ENCODE assay signal across 13 cellular contexts in genomic region chr3:43953814-43954241, GRCh38.
DNase-seq lines count a peak whose midpoint lies in the region; ATAC-seq and TF ChIP-seq lines count a peak whose summit lies in the region.
"Had no signal": no experiment of that assay in that cellular context is flagged by ENCODE, and none has a peak within 500 bp of the region (broad histone marks: within the 10 kb centered on the region; RNA-seq: fewer than 3 reads in every experiment).

No MANE protein-coding gene starts in this region.

- WGBS in IMR-90 (ENCODE audit: extremely low coverage in 2 of 2, insufficient read length in 1 of 2), 2 experiments: 46% methylated on average over 3 of the region's 4 CpGs; no CpG with 5 or more reads in 1 of the 2 experiments
- WGBS in mesodermal cell (ENCODE audit: insufficient coverage in 2 of 2), 2 experiments: 77 to 92% methylated on average over 2 to 4 of the region's 4 CpGs
- WGBS in ovary, 3 donors: 40 to 51% (median 44%) methylated on average over 4 of the region's 4 CpGs

- in situ Hi-C loops in IMR-90 (cut with MboI; ENCODE audit: low sequenced_read_pairs): no loop called here
- in situ Hi-C loops in astrocyte of the cerebellum (cut with HindIII; ENCODE audit: low sequenced_read_pairs): no loop called here

- no peak overlapping the region for H3K23ac ChIP-seq in IMR-90 (ENCODE audit: low read depth, low read length)

- no peak overlapping the region for H2AK9ac ChIP-seq in IMR-90 (replicated peaks; ENCODE audit: low read depth, low read length, poor library complexity)

- POLR2A ChIA-PET in IMR-90 (lab: Charles Lee; ENCODE audit: unreplicated experiment): no interaction called here

- peak; percentile 49 for DNase-seq in BE2C
- peak; percentile 24 for DNase-seq in IMR-90
- peak; percentile 20 for DNase-seq in astrocyte of the cerebellum (ENCODE audit: low read depth)
- DNase-seq in ovary: no peak
- DNase-seq in activated CD8-positive, alpha-beta memory T cell treated with anti-CD3 and anti-CD28 coated beads, Interleukin-2, amount 50 U/mL, for 4 hours: no peak
- no peak for DNase-seq in sciatic nerve (ENCODE audit: low spot score)
- no peak for DNase-seq in hypothalamus (lab: John Stamatoyannopoulos, UW)
- DNase-seq: activated gamma-delta T cell; CD8-positive, alpha-beta memory T cell; KG1; substantia nigra had no signal

- TF ChIP-seq POLR2A in IMR-90 (IDR thresholded peaks at IDR 0.05; ENCODE audit: low read depth, low read length) (no peak), ovary (IDR thresholded peaks at IDR 0.05) (no peak)

- no peak overlapping the region for H4K91ac ChIP-seq in IMR-90 (ENCODE audit: insufficient read depth, low read depth, low read length)

- no peak overlapping the region for H2AK5ac ChIP-seq in IMR-90 (ENCODE audit: low read depth, low read length)

- H3K4me2 ChIP-seq in IMR-90 (ENCODE audit: low read depth, low read length): no peak overlapping the region

- H3K27ac ChIP-seq in IMR-90 (ENCODE audit: insufficient read depth, low read length) (no peak overlapping the region), mesodermal cell (ENCODE audit: low read depth, low read length, severe bottlenecking) (peak overlapping the region; percentile 30), ovary (no peak overlapping the region)

- no peak overlapping the region for H4K8ac ChIP-seq in IMR-90 (ENCODE audit: low read depth in 2 of 2, low read length in 2 of 2)

- H3K36me3 ChIP-seq in BE2C (no peaks in the 10 kb centered on the region), IMR-90 (ENCODE audit: control insufficient read depth, insufficient read depth, low read length) (no peaks in the 10 kb centered on the region), mesodermal cell (ENCODE audit: control insufficient read depth, insufficient read depth, low read length) (no peaks in the 10 kb centered on the region), ovary (no peaks in the 10 kb centered on the region)

- H3K9me1 ChIP-seq in IMR-90 (ENCODE audit: insufficient read depth, low read length): no peaks in the 10 kb centered on the region; the same call in 1 of the 2 replicates

- no peak for TF ChIP-seq EP300 in ovary (IDR thresholded peaks at IDR 0.05)

- H3K4me1 ChIP-seq in BE2C (no peaks in the 10 kb centered on the region), IMR-90 (ENCODE audit: control insufficient read depth, insufficient read depth, low read length) (no peaks in the 10 kb centered on the region), mesodermal cell (ENCODE audit: control insufficient read depth, insufficient read depth, low read length, poor library complexity, severe bottlenecking) (no peaks in the 10 kb centered on the region), ovary (ENCODE audit: insufficient read depth) (no peaks in the 10 kb centered on the region)

- H3K4me3 ChIP-seq in BE2C (ENCODE audit: low read depth, low read length) (no peak overlapping the region), IMR-90 (ENCODE audit: insufficient read depth, low read depth, low read length) (no peak overlapping the region), astrocyte of the cerebellum (ENCODE audit: low read depth, low read length) (no peak overlapping the region), mesodermal cell (ENCODE audit: extremely low read depth, insufficient read depth, low read length, poor library complexity, severe bottlenecking) (no peak overlapping the region), ovary (no peak overlapping the region)

- ATAC-seq in IMR-90 (ENCODE audit: low read depth): no peak
- ATAC-seq in sciatic nerve: no peak
- ATAC-seq: WTC11 had no signal

- no peaks in the 10 kb centered on the region for H3K9me3 ChIP-seq in BE2C
- H3K9me3 ChIP-seq in IMR-90 (ENCODE audit: control insufficient read depth, insufficient read depth, low read length): no peaks in the 10 kb centered on the region
- no peaks in the 10 kb centered on the region for H3K9me3 ChIP-seq in mesodermal cell (ENCODE audit: control insufficient read depth, low read length)
- no peaks in the 10 kb centered on the region for H3K9me3 ChIP-seq in ovary

- TF ChIP-seq RAD21 in IMR-90 (IDR thresholded peaks at IDR 0.05; ENCODE audit: low read length): no peak

- TF ChIP-seq CTCF in BE2C (IDR thresholded peaks at IDR 0.05; ENCODE audit: low read depth, low read length): no peak
- TF ChIP-seq CTCF in IMR-90 (conservative IDR thresholded peaks at IDR 0.05; ENCODE audit: low read depth, low read length): no peak
- TF ChIP-seq CTCF in astrocyte of the cerebellum (IDR thresholded peaks at IDR 0.05; ENCODE audit: low read depth, low read length, missing control alignments): no peak
- no peak for TF ChIP-seq CTCF in ovary (IDR thresholded peaks at IDR 0.05)

- H3K56ac ChIP-seq in IMR-90 (ENCODE audit: extremely low read depth, insufficient read depth, low read length): no peak overlapping the region

- no peak overlapping the region for H3K14ac ChIP-seq in IMR-90 (replicated peaks; ENCODE audit: low read depth, low read length)

- BruUV-seq in IMR-90 (replicated peaks; lab: Mats Ljungman, UMichigan): no TSS peak

- no peak overlapping the region for H2BK15ac ChIP-seq in IMR-90 (ENCODE audit: low read depth, low read length)

- no peak overlapping the region for H2BK20ac ChIP-seq in IMR-90 (ENCODE audit: low read depth, low read length)

- no peak overlapping the region for H4K5ac ChIP-seq in IMR-90 (ENCODE audit: low read depth, low read length)

- H2BK120ac ChIP-seq in IMR-90 (ENCODE audit: low read depth, low read length): no peak overlapping the region

- H4K20me1 ChIP-seq in IMR-90 (ENCODE audit: insufficient read depth, low read length): no peaks in the 10 kb centered on the region

- H3K27me3 ChIP-seq in BE2C (no peaks in the 10 kb centered on the region), IMR-90 (ENCODE audit: control insufficient read depth, insufficient read depth, low read length) (peaks cover 22% of the 10 kb centered on the region), ovary (no peaks in the 10 kb centered on the region)

- H3K9ac ChIP-seq in IMR-90 (ENCODE audit: low read depth, low read length): no peak overlapping the region

- CTCF ChIA-PET in IMR-90 (lab: Yijun Ruan, JAX): no interaction called here

- no peak overlapping the region for H3K18ac ChIP-seq in IMR-90 (ENCODE audit: low read depth, low read length)

- H2BK5ac ChIP-seq in IMR-90 (ENCODE audit: low read depth, low read length, poor library complexity, severe bottlenecking): no peak overlapping the region

- H3K4ac ChIP-seq in IMR-90 (ENCODE audit: low read depth, low read length): no peak overlapping the region

- no peaks in the 10 kb centered on the region for H3K79me1 ChIP-seq in IMR-90 (ENCODE audit: low read depth in 1 of 2, low read length in 2 of 2)

- dilution Hi-C loops in IMR-90 (cut with HindIII; ENCODE audit: low sequenced_read_pairs, unreplicated experiment): no loop called here

- intact Hi-C loops in IMR-90 (cut with micrococcal nuclease): no loop called here
- intact Hi-C loops in ovary (cut with DNase I): no loop called here
- intact Hi-C loops in sciatic nerve (cut with DNase I): no loop called here

- H2AFZ ChIP-seq in IMR-90 (replicated peaks; ENCODE audit: low read length, poor library complexity): no peak overlapping the region

TF ChIP-seq in IMR-90, 13 proteins besides CTCF, POLR2A, EP300 and RAD21:
- no peak for TF ChIP-seq CEBPB (IDR thresholded peaks at IDR 0.05; ENCODE audit: low read depth, low read length)
- TF ChIP-seq RFX5 (IDR thresholded peaks at IDR 0.05; ENCODE audit: low read depth, low read length): no peak
- no peak for TF ChIP-seq SMC3 (IDR thresholded peaks at IDR 0.05; ENCODE audit: low read depth, low read length)
- TF ChIP-seq CHD1 (IDR thresholded peaks at IDR 0.05; ENCODE audit: low read depth, low read length): no peak
- TF ChIP-seq MAZ (IDR thresholded peaks at IDR 0.05; ENCODE audit: borderline replicate concordance, low read depth, low read length): no peak
- TF ChIP-seq MAFK (IDR thresholded peaks at IDR 0.05; ENCODE audit: low read depth, low read length): no peak
- TF ChIP-seq NFE2L2 (IDR thresholded peaks at IDR 0.05; ENCODE audit: low read depth, low read length): no peak
- TF ChIP-seq RCOR1 (IDR thresholded peaks at IDR 0.05; ENCODE audit: insufficient replicate concordance, low read length): no peak
- no peak for TF ChIP-seq FOS (IDR thresholded peaks at IDR 0.05; ENCODE audit: low read depth, low read length)
- no peak for TF ChIP-seq MXI1 (IDR thresholded peaks at IDR 0.05; ENCODE audit: borderline replicate concordance, low read depth, low read length)
- no peak for TF ChIP-seq BHLHE40 (IDR thresholded peaks at IDR 0.05; ENCODE audit: low read depth, low read length)
- TF ChIP-seq ELK1 (IDR thresholded peaks at IDR 0.05; ENCODE audit: borderline replicate concordance, low read depth, low read length): no peak
- TF ChIP-seq, protein P1, sequence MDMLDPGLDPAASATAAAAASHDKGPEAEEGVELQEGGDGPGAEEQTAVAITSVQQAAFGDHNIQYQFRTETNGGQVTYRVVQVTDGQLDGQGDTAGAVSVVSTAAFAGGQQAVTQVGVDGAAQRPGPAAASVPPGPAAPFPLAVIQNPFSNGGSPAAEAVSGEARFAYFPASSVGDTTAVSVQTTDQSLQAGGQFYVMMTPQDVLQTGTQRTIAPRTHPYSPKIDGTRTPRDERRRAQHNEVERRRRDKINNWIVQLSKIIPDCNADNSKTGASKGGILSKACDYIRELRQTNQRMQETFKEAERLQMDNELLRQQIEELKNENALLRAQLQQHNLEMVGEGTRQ (IDR thresholded peaks at IDR 0.05; ENCODE audit: low read depth, low read length): no peak

Comparison
In these comparisons a context has a peak if more than half of its experiments do, and no peak if none do; other contexts are left out.
1. DNase-seq: peak in BE2C (single experiment), IMR-90 (single experiment) and astrocyte of the cerebellum (single experiment); none in ovary (0 of 5), activated CD8-positive, alpha-beta memory T cell treated with anti-CD3 and anti-CD28 coated beads, Interleukin-2, amount 50 U/mL, for 4 hours (single experiment), sciatic nerve (single experiment) and hypothalamus (0 of 51).